In genomic region chr18:62729487-62730386, GRCh38 we compare ENCODE assay signal across 14 cellular contexts. TPM values are rescaled to one million over a fixed set of nuclear protein-coding genes. Genes with fewer than 3 reads are reported as not detected.
DNase-seq lines count a peak whose midpoint lies in the region; ATAC-seq and TF ChIP-seq lines count a peak whose summit lies in the region.
"Had no signal": no experiment of that assay in that cellular context is flagged by ENCODE, and none has a peak within 500 bp of the region (broad histone marks: within the 10 kb centered on the region; RNA-seq: fewer than 3 reads in every experiment).

No MANE protein-coding gene starts in this region.

- in situ Hi-C loops in GM13977 (cut with MboI; ENCODE audit: low pct_unique_long_range_greater_than_20kb, low sequenced_read_pairs, unreplicated experiment): no loop called here

- DNase-seq in GM13977 (ENCODE audit: low spot score) (peak; percentile 45), GM20000 (ENCODE audit: low spot score) (peak; percentile 36), MV-4-11 (lab: John Stamatoyannopoulos, UW) (peak; percentile 10), T-helper 1 cell (no peak), HK-2 (ENCODE audit: unreplicated experiment) (no peak), SK-N-DZ (ENCODE audit: low spot score) (no peak), HT-29 (ENCODE audit: low spot score) (no peak)
- DNase-seq: activated effector memory CD4-positive, alpha-beta T cell treated with Interleukin-2 at 50 U/mL for 16 hours; BE2C; caudate nucleus; MG63; NCI-H510A; nephron progenitor cell had no signal

- ATAC-seq in HG02938 (IDR thresholded peaks at IDR 0.05; ENCODE audit: unreplicated experiment): peak; percentile 95

- no peak for TF ChIP-seq CTCF in GM13977 (IDR thresholded peaks at IDR 0.05; ENCODE audit: extremely low read depth, insufficient read depth, missing control alignments)
- TF ChIP-seq CTCF in GM20000 (IDR thresholded peaks at IDR 0.05; ENCODE audit: extremely low read depth, missing control alignments): no peak

RNA-seq across cellular contexts. Expression of gene PHLPP1, which starts 14.4 kb away (rescaled TPM):
- polyA plus RNA-seq in SK-N-DZ (2014; cell fraction: cytosol; rRNA removed): 4.3 and 10.0 TPM in 2 replicates
- polyA plus RNA-seq in SK-N-DZ (2014; cell fraction: nucleus; rRNA removed): 2.2 and 3.2 TPM in 2 replicates
- total RNA-seq in HT-29 (2014; rRNA removed; shearing (Covaris generic)): 7.5 and 7.9 TPM in 2 replicates

Comparison
In these comparisons a context has a peak if more than half of its experiments do, and no peak if none do; other contexts are left out.
1. DNase-seq: peak in GM13977 (single experiment), GM20000 (single experiment) and MV-4-11 (single experiment); none in T-helper 1 cell (0 of 5), HK-2 (single experiment), SK-N-DZ (single experiment) and HT-29 (single experiment).